ENCODE assay signal across 29 cellular contexts in the genomic region with DNA sequence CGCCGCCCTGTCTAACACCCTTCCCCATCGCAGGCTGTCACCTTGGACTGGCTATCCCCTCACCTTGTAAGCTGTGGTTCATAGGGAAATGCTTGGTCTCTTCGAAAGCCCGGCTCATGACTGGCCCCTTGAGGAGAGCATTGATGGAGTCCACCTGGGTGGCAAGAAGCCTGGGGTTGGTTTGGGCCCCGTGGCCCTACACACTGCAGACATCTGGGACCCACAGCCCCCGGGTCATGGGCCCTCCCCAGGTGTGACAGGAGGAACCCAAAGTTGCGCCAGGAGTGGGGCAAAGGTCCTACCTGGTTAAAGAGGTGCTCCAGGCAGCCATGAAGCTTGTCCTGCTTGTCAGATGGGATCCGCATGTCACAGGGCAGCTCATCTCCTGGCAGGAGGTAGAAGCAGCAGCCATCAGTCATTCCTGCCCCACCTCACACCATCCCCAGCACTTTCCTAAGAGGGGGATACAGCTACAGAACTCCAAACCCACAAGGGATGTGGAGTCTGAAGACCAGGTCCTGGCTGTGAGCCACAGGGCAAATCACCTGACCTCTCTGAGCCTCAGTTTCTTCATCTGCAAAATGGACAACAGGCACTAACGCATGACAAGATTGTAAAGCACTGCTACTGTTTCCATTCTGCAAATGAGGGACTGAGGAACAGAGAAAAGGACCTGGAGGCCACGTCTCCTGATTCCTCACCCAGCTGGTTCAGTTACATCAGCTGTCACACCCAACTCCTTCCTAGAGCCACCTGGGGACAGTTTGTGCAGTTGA.
"Had no signal": no experiment of that assay in that cellular context is flagged by ENCODE, and none has a peak within 500 bp of the region (broad histone marks: within the 10 kb centered on the region; RNA-seq: fewer than 3 reads in every experiment).

No MANE protein-coding gene starts in this region.

- DNase-seq: dermis blood vessel endothelial cell; effector memory CD8-positive, alpha-beta T cell; foreskin fibroblast; gastrocnemius medialis; head of caudate nucleus; mesenchymal stem cell; mucosa of descending colon; naive B cell; stimulated activated CD4-positive, alpha-beta T cell treated with anti-CD3 and anti-CD28 coated beads, Interleukin-12 subunit alpha, Interleukin-12 subunit beta, amount 100 ng/mL, for 4 hours; stimulated activated CD4-positive, alpha-beta T cell treated with anti-CD3 and anti-CD28 coated beads, Interleukin-1b, Interleukin-23, amount 100 ng/mL, for 48 hours; stimulated activated CD4-positive, alpha-beta T cell treated with anti-CD3 and anti-CD28 coated beads, Interleukin-4, amount 100 ng/mL, for 1 hour; stimulated activated CD8-positive, alpha-beta memory T cell treated with anti-CD3 and anti-CD28 coated beads, Interleukin-4, amount 100 ng/mL, for 48 hours; stimulated activated naive CD4-positive, alpha-beta T cell treated with Interleukin-2 at 50 U/mL for 16 hours; stomach; testis; tibial artery had no signal

- H3K27ac Mint-ChIP-seq: mesothelial cell of epicardium, type B pancreatic cell had no signal

- H3K36me3 ChIP-seq: prostate gland had no signal

- H3K4me3 Mint-ChIP-seq: effector memory CD8-positive, alpha-beta T cell; mesothelial cell of epicardium; naive B cell; natural killer cell treated with Interleukin-12 subunit alpha and Interleukin-12 subunit beta and Interleukin-15 and Interleukin-18, amount 100 ng/mL, for 72 hours; neural crest cell; type B pancreatic cell had no signal

- FAIRE-seq: keratinocyte had no signal

- H3K27me3 ChIP-seq: gastrocnemius medialis, right atrium auricular region, stomach, testis, tibial artery had no signal

- H3K9me3 ChIP-seq: gastrocnemius medialis, mucosa of descending colon, prostate gland, right atrium auricular region, stomach, testis, tibial artery had no signal

- ATAC-seq: effector memory CD8-positive, alpha-beta T cell; esophagus mucosa; gastrocnemius medialis; left lobe of liver; mucosa of descending colon; natural killer cell treated with Interleukin-12 subunit alpha and Interleukin-12 subunit beta and Interleukin-15 and Interleukin-18, amount 100 ng/mL, for 72 hours; sciatic nerve had no signal

- H3K9me3 Mint-ChIP-seq: effector memory CD8-positive, alpha-beta T cell; mesothelial cell of epicardium; naive B cell; natural killer cell treated with Interleukin-12 subunit alpha and Interleukin-12 subunit beta and Interleukin-15 and Interleukin-18, amount 100 ng/mL, for 72 hours; neural crest cell; type B pancreatic cell had no signal

- H3K4me3 ChIP-seq: coronary artery, gastrocnemius medialis, mucosa of descending colon, prostate gland, right atrium auricular region, smooth muscle cell, stomach, testis, tibial artery had no signal

- H3K4me1 Mint-ChIP-seq: mesothelial cell of epicardium, neural crest cell had no signal

- H3K4me2 ChIP-seq: smooth muscle cell had no signal

- H3K27ac ChIP-seq: coronary artery, epithelial cell of prostate, gastrocnemius medialis, prostate gland, right atrium auricular region, stomach, testis, tibial artery had no signal

- H3K4me1 ChIP-seq: gastrocnemius medialis, prostate gland, right atrium auricular region, stomach, testis, tibial artery had no signal
